In genomic region chr15:65576669-65577068, GRCh38 we compare ENCODE assay signal across 13 cellular contexts. TPM values are rescaled to one million over a fixed set of nuclear protein-coding genes. Genes with fewer than 3 reads are reported as not detected.
DNase-seq lines count a peak whose midpoint lies in the region; TF ChIP-seq lines count a peak whose summit lies in the region.
"Had no signal": no experiment of that assay in that cellular context is flagged by ENCODE, and none has a peak within 500 bp of the region (broad histone marks: within the 10 kb centered on the region; RNA-seq: fewer than 3 reads in every experiment).

No MANE protein-coding gene starts in this region.

- CTCF ChIA-PET in mammary epithelial cell (lab: Charles Lee; ENCODE audit: low non-redundant PET), result no interaction called here

- no peak overlapping the region for H3K4me2 ChIP-seq in mammary epithelial cell (ENCODE audit: insufficient read depth, low read depth, low read length)

- 47% methylated on average over 1 of the region's 1 CpG for WGBS in mammary epithelial cell (ENCODE audit: low coverage, missing lambda C conversion rate)
- 70 to 82% methylated on average over 1 of the region's 1 CpG for WGBS in thyroid gland, 2 donors

- intact Hi-C loops in mammary epithelial cell (cut with micrococcal nuclease) (loop anchor here (10.0 kb wide), 1 partner anchor 92 kb away; no protein-coding TSS in a partner anchor), breast epithelium (cut with DNase I; ENCODE audit: low total_unique reads) (loop anchor here (10.0 kb wide), 1 partner anchor 212 kb away; no protein-coding TSS in a partner anchor), thyroid gland (cut with DNase I) (no loop called here)

- H3K27ac ChIP-seq in mammary epithelial cell (ENCODE audit: insufficient read depth, low read depth, low read length) (no peak overlapping the region), breast epithelium (no peak overlapping the region), thyroid gland (peak overlapping the region in 2 of 3 donors; percentile 71 to 79)
- H3K27ac ChIP-seq: right lobe of liver had no signal

- H3K27me3 ChIP-seq in mammary epithelial cell (ENCODE audit: insufficient read depth, low read length), result no peaks in the 10 kb centered on the region
- H3K27me3 ChIP-seq in breast epithelium, result no peaks in the 10 kb centered on the region
- H3K27me3 ChIP-seq in adipocyte (replicated peaks; ENCODE audit: control insufficient read depth, insufficient read depth, low read length), result no peaks in the 10 kb centered on the region
- no peaks in the 10 kb centered on the region for H3K27me3 ChIP-seq in thyroid gland
- H3K27me3 ChIP-seq: right lobe of liver had no signal

- peaks cover 23% of the 10 kb centered on the region for H3K36me3 ChIP-seq in mammary epithelial cell (ENCODE audit: insufficient read depth, low read length)
- H3K36me3 ChIP-seq in breast epithelium, result no peaks in the 10 kb centered on the region
- peaks cover 54% of the 10 kb centered on the region for H3K36me3 ChIP-seq in adipocyte (ENCODE audit: control insufficient read depth, insufficient read depth, low read length, severe bottlenecking)
- peaks cover 0 to 3% of the 10 kb centered on the region in 2 donors for H3K36me3 ChIP-seq in thyroid gland

- peaks cover 11% of the 10 kb centered on the region for H3K4me1 ChIP-seq in mammary epithelial cell (ENCODE audit: insufficient read depth, low read length)
- H3K4me1 ChIP-seq in breast epithelium, result no peaks in the 10 kb centered on the region
- peaks cover 25% of the 10 kb centered on the region for H3K4me1 ChIP-seq in adipocyte (ENCODE audit: control insufficient read depth, insufficient read depth, low read length)
- H3K4me1 ChIP-seq in thyroid gland, result peaks cover 26 to 54% of the 10 kb centered on the region in 2 donors
- H3K4me1 ChIP-seq: right lobe of liver had no signal

- TF ChIP-seq POLR2A in breast epithelium (IDR thresholded peaks at IDR 0.05) (no peak), thyroid gland (IDR thresholded peaks at IDR 0.05) (no peak)

- no peak for TF ChIP-seq CTCF in mammary epithelial cell (conservative IDR thresholded peaks at IDR 0.05 in 1 of 2, IDR thresholded peaks at IDR 0.05 in 1 of 2; ENCODE audit: extremely low read depth in 1 of 2, insufficient read depth in 1 of 2, low read depth in 1 of 2, low read length in 2 of 2)
- no peak for TF ChIP-seq CTCF in breast epithelium (IDR thresholded peaks at IDR 0.05)
- no peak for TF ChIP-seq CTCF in foreskin fibroblast (IDR thresholded peaks at IDR 0.05; ENCODE audit: low read depth, low read length)
- TF ChIP-seq CTCF in thyroid gland (IDR thresholded peaks at IDR 0.05), result no peak

- dilution Hi-C loops in mammary epithelial cell (cut with HindIII; ENCODE audit: low sequenced_read_pairs), result no loop called here

- BruUV-seq in mammary epithelial cell (replicated peaks; lab: Mats Ljungman, UMichigan), result no TSS peak

- no peaks in the 10 kb centered on the region for H3K79me2 ChIP-seq in mammary epithelial cell (ENCODE audit: insufficient read depth, low read length)

- H3K9me3 ChIP-seq in mammary epithelial cell (replicated peaks; ENCODE audit: insufficient read depth, low read length) (no peaks in the 10 kb centered on the region), breast epithelium (no peaks in the 10 kb centered on the region), adipocyte (ENCODE audit: control insufficient read depth, low read length) (no peaks in the 10 kb centered on the region), thyroid gland (no peaks in the 10 kb centered on the region)
- H3K9me3 ChIP-seq: right lobe of liver had no signal

- H3K4me3 ChIP-seq in mammary epithelial cell (replicated peaks in 1 of 3; ENCODE audit: insufficient read depth in 1 of 3, low read depth in 2 of 3, low read length in 3 of 3) (no peak overlapping the region), breast epithelium (no peak overlapping the region), adipocyte (ENCODE audit: low read length) (no peak overlapping the region), foreskin fibroblast (ENCODE audit: low read depth in 1 of 2, low read length in 2 of 2) (no peak overlapping the region), thyroid gland (replicated peaks in 1 of 3) (no peak overlapping the region)
- H3K4me3 ChIP-seq: right lobe of liver had no signal

- in situ Hi-C loops in mammary epithelial cell (cut with MboI; ENCODE audit: low sequenced_read_pairs in 2 of 2), result no loop called here

- H2AFZ ChIP-seq in mammary epithelial cell (ENCODE audit: low read depth, low read length), result no peak overlapping the region

- DNase-seq in mammary epithelial cell (peak; percentile 32), breast epithelium (ENCODE audit: low spot score in 2 of 2) (no peak), adipocyte (ENCODE audit: low read depth) (peak; percentile 56), foreskin fibroblast (peak; percentile 64 to 77), thyroid gland (no peak), OCI-M2 (lab: John Stamatoyannopoulos, UW; ENCODE audit: unreplicated experiment) (no peak), NCI-H1436 treated with DMSO at 0.1 percent for 48 hours (lab: John Stamatoyannopoulos, UW) (no peak), NAMALWA (ENCODE audit: low spot score) (no peak)
- DNase-seq: activated CD4-positive, alpha-beta T cell treated with anti-CD3 and anti-CD28 coated beads, Interleukin-2, amount 10 ng/mL, durations not matched to agents 24 days and 14 days; activated naive CD4-positive, alpha-beta T cell; AML-193; NCI-H1436; right lobe of liver had no signal

- no peaks in the 10 kb centered on the region for H4K20me1 ChIP-seq in mammary epithelial cell (ENCODE audit: insufficient read depth, low read length)

- H3K9ac ChIP-seq in mammary epithelial cell (ENCODE audit: insufficient read depth, low read length) (no peak overlapping the region), adipocyte (ENCODE audit: low read length) (no peak overlapping the region)

RNA-seq across cellular contexts. Expression of gene INTS14, which starts 34.3 kb away (rescaled TPM):
- total RNA-seq in mammary epithelial cell, result 10 to 100 TPM; 38.9 to 41.8 TPM
- 39.5 TPM for polyA plus RNA-seq in mammary epithelial cell
- 37.2 TPM for polyA minus RNA-seq in mammary epithelial cell
- total RNA-seq in breast epithelium, result 10 to 100 TPM; 34.6 to 54.3 (median 37.7) TPM
- total RNA-seq in thyroid gland, result 10 to 100 TPM; 52.4 to 99.4 (median 62.9) TPM

RNA-seq across cellular contexts. Expression of gene SLC24A1, which starts 45.1 kb away (rescaled TPM):
- total RNA-seq in mammary epithelial cell (10 to 100 TPM; 10.2 to 15.7 TPM), breast epithelium (10 to 100 TPM in 2 of 3 donors, 1 to 10 TPM in 1; 9.5 to 12.3 (median 10.7) TPM), thyroid gland (10 to 100 TPM; 10.6 to 23.5 (median 13.0) TPM)
- polyA plus RNA-seq in mammary epithelial cell, result 6.1 TPM
- polyA minus RNA-seq in mammary epithelial cell, result 7.6 TPM

RNA-seq across cellular contexts. Expression of gene HACD3, which starts 46.4 kb away (rescaled TPM):
- total RNA-seq in mammary epithelial cell (10 to 100 TPM; 49.6 to 55.8 TPM), breast epithelium (100 to 1,000 TPM in 1 of 3 donors, 10 to 100 TPM in 2; 23.2 to 103 (median 78.3) TPM), thyroid gland (100 to 1,000 TPM; 103 to 172 (median 128) TPM)
- polyA plus RNA-seq in mammary epithelial cell, result 55.1 TPM
- polyA minus RNA-seq in mammary epithelial cell, result 53.5 TPM

RNA-seq across cellular contexts. Expression of gene DPP8, which starts 59.2 kb away (rescaled TPM):
- total RNA-seq in mammary epithelial cell (10 to 100 TPM; 22.8 to 39.7 TPM), breast epithelium (10 to 100 TPM; 35.0 to 47.0 (median 42.6) TPM), thyroid gland (10 to 100 TPM; 44.8 to 53.5 (median 52.3) TPM)
- 13.3 TPM for polyA plus RNA-seq in mammary epithelial cell
- 40.7 TPM for polyA minus RNA-seq in mammary epithelial cell

Comparison
In these comparisons a context has a peak if more than half of its experiments do, and no peak if none do; other contexts are left out.
1. DNase-seq: peak in mammary epithelial cell (single experiment), adipocyte (single experiment) and foreskin fibroblast (2 of 2); none in breast epithelium (0 of 2), thyroid gland (0 of 2), OCI-M2 (single experiment), NCI-H1436 treated with DMSO at 0.1 percent for 48 hours (single experiment) and NAMALWA (single experiment).
2. H3K27ac ChIP-seq: peak in thyroid gland (2 of 3); none in mammary epithelial cell (single experiment) and breast epithelium (0 of 2).